Comparison of ENCODE assay signal across 8 cellular contexts in genomic region chr15:69410290-69410874, GRCh38. TPM values are rescaled to one million over a fixed set of nuclear protein-coding genes. Genes with fewer than 3 reads are reported as not detected.
DNase-seq lines count a peak whose midpoint lies in the region; ATAC-seq and TF ChIP-seq lines count a peak whose summit lies in the region.

No MANE protein-coding gene starts in this region.

- in situ Hi-C loops in SK-MEL-5 (cut with HindIII; ENCODE audit: low pct_unique_long_range_greater_than_20kb, low sequenced_read_pairs) = no loop called here

- H3K9me3 ChIP-seq in hepatocyte (ENCODE audit: low read depth) (no peaks in the 10 kb centered on the region), tibial nerve (no peaks in the 10 kb centered on the region), gastroesophageal sphincter (no peaks in the 10 kb centered on the region)

- TF ChIP-seq POLR2A in tibial nerve (IDR thresholded peaks at IDR 0.05) = no peak
- TF ChIP-seq POLR2A in gastroesophageal sphincter (IDR thresholded peaks at IDR 0.05) = no peak

- H3K79me2 ChIP-seq in hepatocyte = peaks cover under 1% of the 10 kb centered on the region

- no peak overlapping the region for H2AFZ ChIP-seq in hepatocyte

- H3K4me2 ChIP-seq in hepatocyte = no peak overlapping the region

- H4K20me1 ChIP-seq in hepatocyte (ENCODE audit: insufficient read depth, poor library complexity, severe bottlenecking) = no peaks in the 10 kb centered on the region

- 72% methylated on average over 9 of the region's 9 CpGs for WGBS in hepatocyte (ENCODE audit: low lambda C conversion rate, missing lambda C conversion rate)
- WGBS in tibial nerve, 2 donors = 49 to 59% methylated on average over 7 to 9 of the region's 9 CpGs
- WGBS in gastroesophageal sphincter (ENCODE audit: low coverage in 1 of 2), 2 donors = 67 to 68% methylated on average over 6 to 9 of the region's 9 CpGs

- H3K36me3 ChIP-seq in hepatocyte (replicated peaks; ENCODE audit: insufficient read depth, low read depth) (no peaks in the 10 kb centered on the region), tibial nerve (no peaks in the 10 kb centered on the region), gastroesophageal sphincter (no peaks in the 10 kb centered on the region)

- H3K27me3 ChIP-seq in hepatocyte (no peaks in the 10 kb centered on the region), tibial nerve (no peaks in the 10 kb centered on the region), gastroesophageal sphincter (no peaks in the 10 kb centered on the region)

- no peak for TF ChIP-seq EP300 in tibial nerve (IDR thresholded peaks at IDR 0.05)
- TF ChIP-seq EP300 in gastroesophageal sphincter (IDR thresholded peaks at IDR 0.05) = no peak

- H3K27ac ChIP-seq in hepatocyte (no peak overlapping the region), tibial nerve (no peak overlapping the region), gastroesophageal sphincter (no peak overlapping the region)

- H3K4me3 ChIP-seq in hepatocyte (no peak overlapping the region), tibial nerve (no peak overlapping the region), gastroesophageal sphincter (no peak overlapping the region)

- no peaks in the 10 kb centered on the region for H3K9me2 ChIP-seq in hepatocyte (replicated peaks; ENCODE audit: insufficient read depth)

- DNase-seq in DMS114 treated with DMSO at 0.1 percent for 48 hours (lab: John Stamatoyannopoulos, UW; ENCODE audit: unreplicated experiment) (peak; percentile 11), HPDE6-E6E7 (ENCODE audit: extremely low spot score) (peak; percentile 87), SK-MEL-5 (ENCODE audit: low read depth, low spot score) (peak; percentile 68), hepatocyte (ENCODE audit: low spot score) (no peak), tibial nerve (ENCODE audit: low spot score in 2 of 2) (no peak), activated gamma-delta T cell treated with Interleukin-2 at 50 U/mL for 16 hours (no peak)

- ATAC-seq in gastroesophageal sphincter (no peak), HG02763 (IDR thresholded peaks at IDR 0.05; ENCODE audit: unreplicated experiment) (no peak)

- TF ChIP-seq CTCF in hepatocyte (IDR thresholded peaks at IDR 0.05; ENCODE audit: poor library complexity) = peak; percentile 29
- TF ChIP-seq CTCF in tibial nerve (IDR thresholded peaks at IDR 0.05) = no peak
- TF ChIP-seq CTCF in gastroesophageal sphincter (IDR thresholded peaks at IDR 0.05) = no peak

- no peaks in the 10 kb centered on the region for H3K4me1 ChIP-seq in hepatocyte (ENCODE audit: insufficient read depth)
- peaks cover 0 to 13% (median 2%) of the 10 kb centered on the region in 4 donors for H3K4me1 ChIP-seq in tibial nerve
- peaks cover 0 to 18% (median 0%) of the 10 kb centered on the region in 3 donors for H3K4me1 ChIP-seq in gastroesophageal sphincter

RNA-seq across cellular contexts. Expression of gene KIF23, which starts 3.8 kb away (rescaled TPM):
- total RNA-seq in SK-MEL-5 (2014; rRNA removed; shearing (Covaris generic)) = 61.8 and 63.0 TPM in 2 replicates
- 42.0 and 65.2 TPM in 2 replicates for polyA plus RNA-seq in SK-MEL-5 (2015; cell fraction: cytosol; rRNA removed)
- polyA plus RNA-seq in SK-MEL-5 (2015; cell fraction: nucleus; rRNA removed) = 219 and 237 TPM in 2 replicates
- 12.0 and 13.9 TPM in 2 replicates for total RNA-seq in hepatocyte
- 7.6 and 14.1 TPM in 2 replicates for polyA plus RNA-seq in hepatocyte
- 10 to 100 TPM in 2 of 4 donors, 1 to 10 TPM in 2; 4.5 to 13.2 (median 8.9) TPM for total RNA-seq in tibial nerve
- total RNA-seq in gastroesophageal sphincter = 1 to 10 TPM; 1.1 to 8.6 (median 4.7) TPM

RNA-seq across cellular contexts. Expression of gene RPLP1, which starts 42.2 kb away (rescaled TPM):
- total RNA-seq in SK-MEL-5 (2014; rRNA removed; shearing (Covaris generic)) = 136 and 195 TPM in 2 replicates
- 749 and 862 TPM in 2 replicates for polyA plus RNA-seq in SK-MEL-5 (2015; cell fraction: cytosol; rRNA removed)
- polyA plus RNA-seq in SK-MEL-5 (2015; cell fraction: nucleus; rRNA removed) = 290 and 306 TPM in 2 replicates
- total RNA-seq in hepatocyte = 210 and 218 TPM in 2 replicates
- 803 and 884 TPM in 2 replicates for polyA plus RNA-seq in hepatocyte
- 100 to 1,000 TPM; 435 to 693 (median 620) TPM for total RNA-seq in tibial nerve
- 100 to 1,000 TPM; 337 to 657 (median 426) TPM for total RNA-seq in gastroesophageal sphincter

Comparison
In these comparisons a context has a peak if more than half of its experiments do, and no peak if none do; other contexts are left out.
1. DNase-seq: peak in DMS114 treated with DMSO at 0.1 percent for 48 hours (single experiment), HPDE6-E6E7 (single experiment) and SK-MEL-5 (single experiment); none in hepatocyte (single experiment), tibial nerve (0 of 2) and activated gamma-delta T cell treated with Interleukin-2 at 50 U/mL for 16 hours (single experiment).